ENCODE assay signal across 2 cellular contexts in genomic region chr3:184333190-184333589, GRCh38.
A peak's percentile ranks its signal among the peaks of the same experiment; 100 is the strongest.
TF ChIP-seq lines count a peak whose summit lies in the region.

No MANE protein-coding gene starts in this region.

TF ChIP-seq in HCT116, 20 proteins besides CTCF, POLR2A, EP300 and RAD21:
- TF ChIP-seq SRF (IDR thresholded peaks at IDR 0.05; ENCODE audit: low read depth) (no peak), CBX3 (IDR thresholded peaks at IDR 0.05; ENCODE audit: low read depth) (no peak), ATF3 (IDR thresholded peaks at IDR 0.05) (no peak), CEBPB (IDR thresholded peaks at IDR 0.05; ENCODE audit: low read depth) (no peak), ZNF274 (IDR thresholded peaks at IDR 0.05; ENCODE audit: low read depth, low read length) (no peak), FOSL1 (IDR thresholded peaks at IDR 0.05; ENCODE audit: low read depth) (no peak), MAX (IDR thresholded peaks at IDR 0.05) (no peak), EZH2 (IDR thresholded peaks at IDR 0.05) (no peak), SIN3A (IDR thresholded peaks at IDR 0.05; ENCODE audit: low read depth) (no peak), EZH2phosphoT487 (IDR thresholded peaks at IDR 0.05; ENCODE audit: borderline replicate concordance) (no peak), ELF1 (IDR thresholded peaks at IDR 0.05; ENCODE audit: borderline replicate concordance, low read depth) (no peak), EGR1 (IDR thresholded peaks at IDR 0.05; ENCODE audit: low read depth) (no peak), REST (IDR thresholded peaks at IDR 0.05; ENCODE audit: low read depth) (no peak), SP1 (IDR thresholded peaks at IDR 0.05; ENCODE audit: low read depth) (no peak), ZFX (IDR thresholded peaks at IDR 0.05) (no peak), ZBTB33 (IDR thresholded peaks at IDR 0.05; ENCODE audit: extremely low read depth, insufficient replicate concordance, low read length) (no peak), TCF7L2 (IDR thresholded peaks at IDR 0.05; ENCODE audit: borderline replicate concordance, extremely low read depth, insufficient read depth, insufficient read length) (no peak), JUND (IDR thresholded peaks at IDR 0.05) (no peak)

TF ChIP-seq in K562, 482 proteins besides CTCF, POLR2A, EP300 and RAD21 (continues in another document):
- TF ChIP-seq ZNF778 (CRISPR knock-in tag; IDR thresholded peaks at IDR 0.05) (no peak), RCOR1 (IDR thresholded peaks at IDR 0.05; ENCODE audit: borderline replicate concordance in 1 of 2, low read depth in 2 of 2, low read length in 2 of 2) (peak in 1 of 2 experiments; percentile 38; a peak in 1 of 4 replicates), TAL1 (IDR thresholded peaks at IDR 0.05) (peak; percentile 31; the same call in 1 of the 2 replicates), ILF3 (IDR thresholded peaks at IDR 0.05; ENCODE audit: borderline replicate concordance) (no peak), RBFOX2 (IDR thresholded peaks at IDR 0.05; ENCODE audit: low read depth, low read length) (no peak), ZNF655 (CRISPR knock-in tag; IDR thresholded peaks at IDR 0.05) (no peak), PRPF4 (IDR thresholded peaks at IDR 0.05; ENCODE audit: insufficient read depth, low read depth, low read length, poor library complexity, severe bottlenecking) (no peak), CEBPG (CRISPR knock-in tag; IDR thresholded peaks at IDR 0.05) (no peak), CEBPG (tag; conservative IDR thresholded peaks at IDR 0.05 in 1 of 2, IDR thresholded peaks at IDR 0.05 in 1 of 2) (no peak), CTBP1 (IDR thresholded peaks at IDR 0.05; ENCODE audit: borderline replicate concordance) (peak; percentile 45; the same call in 1 of the 2 replicates), PHF21A (IDR thresholded peaks at IDR 0.05; ENCODE audit: borderline replicate concordance, low read depth) (no peak), SPI1 (IDR thresholded peaks at IDR 0.05; ENCODE audit: borderline replicate concordance, low read depth, low read length) (no peak), RNF2 (IDR thresholded peaks at IDR 0.05) (no peak), ZNF75A (CRISPR knock-in tag; IDR thresholded peaks at IDR 0.05) (no peak), TCFL5 (CRISPR knock-in tag; conservative IDR thresholded peaks at IDR 0.05) (no peak), ZBTB26 (CRISPR knock-in tag; IDR thresholded peaks at IDR 0.05) (no peak), TCF3 (CRISPR knock-in tag; IDR thresholded peaks at IDR 0.05) (peak; percentile 40; the same call in 1 of the 2 replicates), PYGO2 (tag; IDR thresholded peaks at IDR 0.05) (no peak), BHLHE40 (IDR thresholded peaks at IDR 0.05; ENCODE audit: low read length) (no peak), BMI1 (IDR thresholded peaks at IDR 0.05; ENCODE audit: low read length) (no peak), CBFA2T3 (IDR thresholded peaks at IDR 0.05) (peak; percentile 49), NFIC (IDR thresholded peaks at IDR 0.05) (no peak), MTA2 (IDR thresholded peaks at IDR 0.05; ENCODE audit: low read depth) (no peak), DLX4 (CRISPR knock-in tag; IDR thresholded peaks at IDR 0.05) (no peak), U2AF2 (optimal IDR thresholded peaks at IDR 0.05; ENCODE audit: low read depth, low read length) (no peak), SMARCA4 (IDR thresholded peaks at IDR 0.05) (peak; percentile 27; the same call in 1 of the 2 replicates), ARID4B (CRISPR knock-in tag; IDR thresholded peaks at IDR 0.05) (no peak), CXXC5 (CRISPR knock-in tag; IDR thresholded peaks at IDR 0.05) (no peak), TEAD2 (tag; IDR thresholded peaks at IDR 0.05) (no peak), JUND (IDR thresholded peaks at IDR 0.05; ENCODE audit: borderline replicate concordance, low read depth, low read length) (no peak), JUND (tag; IDR thresholded peaks at IDR 0.05; ENCODE audit: borderline replicate concordance, low read depth, low read length) (peak; percentile 17; the same call in 1 of the 3 replicates), SETDB1 (IDR thresholded peaks at IDR 0.05; ENCODE audit: low read length) (no peak), RBM15 (IDR thresholded peaks at IDR 0.05; ENCODE audit: insufficient read depth, low read length) (no peak), E2F3 (CRISPR knock-in tag; IDR thresholded peaks at IDR 0.05) (no peak), ZNF277 (CRISPR knock-in tag; IDR thresholded peaks at IDR 0.05; ENCODE audit: borderline replicate concordance) (no peak), ZSCAN32 (CRISPR knock-in tag; IDR thresholded peaks at IDR 0.05) (no peak), TEAD4 (IDR thresholded peaks at IDR 0.05; ENCODE audit: low read length) (no peak), TEAD4 (CRISPR knock-in tag; IDR thresholded peaks at IDR 0.05; ENCODE audit: borderline replicate concordance) (no peak), TOE1 (IDR thresholded peaks at IDR 0.05; ENCODE audit: borderline replicate concordance) (no peak), TOE1 (CRISPR knock-in tag; IDR thresholded peaks at IDR 0.05; ENCODE audit: borderline replicate concordance, low read depth) (no peak), ESRRB (CRISPR knock-in tag; IDR thresholded peaks at IDR 0.05; ENCODE audit: borderline replicate concordance) (no peak), SREBF1 (IDR thresholded peaks at IDR 0.05; ENCODE audit: borderline replicate concordance, low read depth, low read length) (no peak), KAT8 (IDR thresholded peaks at IDR 0.05; ENCODE audit: low read depth) (no peak), ETV1 (tag; conservative IDR thresholded peaks at IDR 0.05; ENCODE audit: low read depth) (no peak), FOXP4 (CRISPR knock-in tag; IDR thresholded peaks at IDR 0.05; ENCODE audit: borderline replicate concordance) (no peak), KDM1A (IDR thresholded peaks at IDR 0.05) (0 out of 4 replicates have a peak, but pooled peaks of 1 of the 2 experiments have one; percentile 20), CBX2 (IDR thresholded peaks at IDR 0.05; ENCODE audit: insufficient read depth, low read length, poor library complexity, severe bottlenecking) (no peak), FOXA1 (IDR thresholded peaks at IDR 0.05; ENCODE audit: borderline replicate concordance) (no peak), SRSF3 (IDR thresholded peaks at IDR 0.05; ENCODE audit: insufficient read depth, low read length) (no peak), ZNF124 (CRISPR knock-in tag; IDR thresholded peaks at IDR 0.05) (no peak)
